1 cellular context compared by ENCODE assay signal in the genomic region with DNA sequence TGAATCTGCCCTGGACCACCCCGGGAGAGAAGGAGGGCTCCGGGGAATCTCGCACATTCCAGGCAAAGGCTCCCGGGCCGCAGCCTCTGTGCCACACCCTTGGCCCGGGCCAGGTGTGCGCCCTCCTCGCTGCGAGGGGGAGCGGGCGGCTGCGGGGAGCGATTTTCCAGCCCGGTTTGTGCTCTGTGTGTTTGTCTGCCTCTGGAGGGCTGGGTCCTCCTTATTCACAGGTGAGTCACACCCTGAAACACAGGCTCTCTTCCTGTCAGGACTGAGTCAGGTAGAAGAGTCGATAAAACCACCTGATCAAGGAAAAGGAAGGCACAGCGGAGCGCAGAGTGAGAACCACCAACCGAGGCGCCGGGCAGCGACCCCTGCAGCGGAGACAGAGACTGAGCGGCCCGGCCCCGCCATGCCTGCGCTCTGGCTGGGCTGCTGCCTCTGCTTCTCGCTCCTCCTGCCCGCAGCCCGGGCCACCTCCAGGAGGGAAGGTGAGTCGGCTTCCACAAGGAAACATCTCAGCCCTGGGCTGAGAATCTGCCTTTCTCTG.
A peak's percentile ranks its signal among the peaks of the same experiment; 100 is the strongest.
TF ChIP-seq lines count a peak whose summit lies in the region.

A gene (plus strand): TSS at position 324 of the 550 bp plus-strand sequence. CDS start 89 bp downstream, at position 413.

TF ChIP-seq in HCT116, 20 proteins besides CTCF, POLR2A, EP300 and RAD21 (continued from another document):
- TF ChIP-seq, protein P1, sequence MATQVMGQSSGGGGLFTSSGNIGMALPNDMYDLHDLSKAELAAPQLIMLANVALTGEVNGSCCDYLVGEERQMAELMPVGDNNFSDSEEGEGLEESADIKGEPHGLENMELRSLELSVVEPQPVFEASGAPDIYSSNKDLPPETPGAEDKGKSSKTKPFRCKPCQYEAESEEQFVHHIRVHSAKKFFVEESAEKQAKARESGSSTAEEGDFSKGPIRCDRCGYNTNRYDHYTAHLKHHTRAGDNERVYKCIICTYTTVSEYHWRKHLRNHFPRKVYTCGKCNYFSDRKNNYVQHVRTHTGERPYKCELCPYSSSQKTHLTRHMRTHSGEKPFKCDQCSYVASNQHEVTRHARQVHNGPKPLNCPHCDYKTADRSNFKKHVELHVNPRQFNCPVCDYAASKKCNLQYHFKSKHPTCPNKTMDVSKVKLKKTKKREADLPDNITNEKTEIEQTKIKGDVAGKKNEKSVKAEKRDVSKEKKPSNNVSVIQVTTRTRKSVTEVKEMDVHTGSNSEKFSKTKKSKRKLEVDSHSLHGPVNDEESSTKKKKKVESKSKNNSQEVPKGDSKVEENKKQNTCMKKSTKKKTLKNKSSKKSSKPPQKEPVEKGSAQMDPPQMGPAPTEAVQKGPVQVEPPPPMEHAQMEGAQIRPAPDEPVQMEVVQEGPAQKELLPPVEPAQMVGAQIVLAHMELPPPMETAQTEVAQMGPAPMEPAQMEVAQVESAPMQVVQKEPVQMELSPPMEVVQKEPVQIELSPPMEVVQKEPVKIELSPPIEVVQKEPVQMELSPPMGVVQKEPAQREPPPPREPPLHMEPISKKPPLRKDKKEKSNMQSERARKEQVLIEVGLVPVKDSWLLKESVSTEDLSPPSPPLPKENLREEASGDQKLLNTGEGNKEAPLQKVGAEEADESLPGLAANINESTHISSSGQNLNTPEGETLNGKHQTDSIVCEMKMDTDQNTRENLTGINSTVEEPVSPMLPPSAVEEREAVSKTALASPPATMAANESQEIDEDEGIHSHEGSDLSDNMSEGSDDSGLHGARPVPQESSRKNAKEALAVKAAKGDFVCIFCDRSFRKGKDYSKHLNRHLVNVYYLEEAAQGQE (IDR thresholded peaks at IDR 0.05; ENCODE audit: low read depth), result no peak
- TF ChIP-seq SRF (IDR thresholded peaks at IDR 0.05; ENCODE audit: low read depth) (peak; percentile 83), EZH2 (IDR thresholded peaks at IDR 0.05) (no peak), ELF1 (IDR thresholded peaks at IDR 0.05; ENCODE audit: borderline replicate concordance, low read depth) (no peak; the same call in 1 of the 2 replicates)
TF ChIP-seq in HCT116: peak in this region for 11.
